In genomic region chr6:113689620-113690019, GRCh38 we compare ENCODE assay signal across 7 cellular contexts.
DNase-seq lines count a peak whose midpoint lies in the region; ATAC-seq and TF ChIP-seq lines count a peak whose summit lies in the region.
"Not testable (repeated sequence)": the region's sequence is repeated elsewhere in the genome, so short reads cannot be mapped to it uniquely, and the experiment has no call there.

No MANE protein-coding gene starts in this region.

- H4K8ac ChIP-seq in mesendoderm (ENCODE audit: low read depth, low read length): not testable (repeated sequence)

- H3K9me3 Mint-ChIP-seq in activated B cell treated with CpG ODN at 0.5 μM for 24 hours, endodermal cell: not testable (repeated sequence)

- not testable (repeated sequence) for H3K4me2 ChIP-seq in mesendoderm (ENCODE audit: low read length)

- not testable (repeated sequence) for H3K36me3 Mint-ChIP-seq in activated B cell treated with CpG ODN at 0.5 μM for 24 hours (ENCODE audit: low read depth); endodermal cell (ENCODE audit: low read depth)

- not testable (repeated sequence) for H3K27me3 ChIP-seq in endodermal cell (ENCODE audit: control insufficient read depth, insufficient read depth, low read length, poor library complexity, severe bottlenecking); mesendoderm (ENCODE audit: insufficient read depth, low read length, poor library complexity)

- peaks cover 24% of the 10 kb centered on the region for H3K4me1 Mint-ChIP-seq in activated B cell treated with CpG ODN at 0.5 μM for 24 hours
- peaks cover 12% of the 10 kb centered on the region for H3K4me1 Mint-ChIP-seq in endodermal cell

- H4K5ac ChIP-seq in mesendoderm (ENCODE audit: low read length): not testable (repeated sequence)

- intact Hi-C loops in activated B cell treated with CpG ODN at 0.5 μM for 24 hours (cut with micrococcal nuclease): loop anchor here (1.0 to 5.0 kb wide), 4 partner anchors 59 to 382 kb away; partner anchors contain the start of gene MARCKS

- H3K27ac Mint-ChIP-seq in activated B cell treated with CpG ODN at 0.5 μM for 24 hours, endodermal cell: not testable (repeated sequence)

- H3K27me3 Mint-ChIP-seq in activated B cell treated with CpG ODN at 0.5 μM for 24 hours; endodermal cell (ENCODE audit: insufficient read depth): not testable (repeated sequence)

- CTCF ChIA-PET in activated B cell treated with CpG ODN at 0.5 μM for 24 hours (lab: Charles Lee): interaction anchor here (1.4 kb wide), 1 partner anchor 168 kb away, joined by 3 read pairs; no protein-coding TSS in a partner anchor

- DNase-seq in DMS53 (lab: John Stamatoyannopoulos, UW): peak; percentile 64
- DNase-seq in NOMO-1 treated with DMSO at 0.1 percent for 48 hours (lab: John Stamatoyannopoulos, UW; ENCODE audit: unreplicated experiment): peak; percentile 5
- not testable (repeated sequence) for DNase-seq in activated B cell treated with CpG ODN at 0.5 μM for 24 hours, endodermal cell
- DNase-seq in mesendoderm: peak; percentile 25

- not testable (repeated sequence) for H3K4me1 ChIP-seq in endodermal cell (ENCODE audit: control insufficient read depth, insufficient read depth, low read length); mesendoderm (ENCODE audit: control insufficient read depth, low read depth, low read length)

- H2AK5ac ChIP-seq in mesendoderm (ENCODE audit: low read length): not testable (repeated sequence)

- not testable (repeated sequence) for H3K9ac ChIP-seq in endodermal cell (ENCODE audit: extremely low read depth, low read length, poor library complexity, severe bottlenecking); mesendoderm (ENCODE audit: low read length)

- not testable (repeated sequence) for H3K79me2 ChIP-seq in mesendoderm (ENCODE audit: control insufficient read depth, insufficient read depth, low read length)

- not testable (repeated sequence) for H2BK5ac ChIP-seq in mesendoderm (ENCODE audit: low read length)

- not testable (repeated sequence) for H3K4ac ChIP-seq in mesendoderm (ENCODE audit: low read depth, low read length)

- H3K23ac ChIP-seq in mesendoderm (ENCODE audit: low read length): not testable (repeated sequence)

- not testable (repeated sequence) for H3K36me3 ChIP-seq in endodermal cell (ENCODE audit: control insufficient read depth, insufficient read depth, low read length); mesendoderm (ENCODE audit: control insufficient read depth, insufficient read depth, low read length)

- not testable (repeated sequence) for H2BK15ac ChIP-seq in mesendoderm (replicated peaks; ENCODE audit: low read depth)

- WGBS in endodermal cell (ENCODE audit: insufficient coverage in 1 of 2, insufficient read length in 1 of 2), 2 experiments: 96% methylated on average over 4 of the region's 4 CpGs; no CpG with 5 or more reads in 1 of the 2 experiments
- WGBS in mesendoderm (ENCODE audit: extremely low coverage, insufficient coverage, low lambda C conversion rate): no CpG with 5 or more reads among the region's 4 CpGs

- not testable (repeated sequence) for H3K56ac ChIP-seq in mesendoderm (ENCODE audit: low read length)

- not testable (repeated sequence) for TF ChIP-seq CTCF in activated B cell treated with CpG ODN at 0.5 μM for 24 hours (IDR thresholded peaks at IDR 0.05)
- TF ChIP-seq CTCF in endodermal cell (conservative IDR thresholded peaks at IDR 0.05): peak; percentile 61

- not testable (repeated sequence) for H3K79me1 ChIP-seq in mesendoderm (ENCODE audit: low read length)

- H2BK120ac ChIP-seq in mesendoderm (ENCODE audit: low read depth, low read length): not testable (repeated sequence)

- H3K18ac ChIP-seq in mesendoderm (ENCODE audit: low read length): not testable (repeated sequence)

- H3K27ac ChIP-seq in endodermal cell (ENCODE audit: low read depth, low read length); mesendoderm (ENCODE audit: low read depth, low read length): not testable (repeated sequence)

- H3K4me3 Mint-ChIP-seq in activated B cell treated with CpG ODN at 0.5 μM for 24 hours, endodermal cell: not testable (repeated sequence)

- POLR2A ChIA-PET in activated B cell treated with CpG ODN at 0.5 μM for 24 hours (lab: Charles Lee): interaction anchor here (0.9 to 1.1 kb wide), 2 partner anchors 93 to 169 kb away, joined by 3 to 8 read pairs; no protein-coding TSS in a partner anchor

- H3K9me3 ChIP-seq in endodermal cell (ENCODE audit: control insufficient read depth, low read length): not testable (repeated sequence)

- not testable (repeated sequence) for H3K4me3 ChIP-seq in endodermal cell (ENCODE audit: low read length); mesendoderm (ENCODE audit: low read length)

- ATAC-seq in GM21529 (IDR thresholded peaks at IDR 0.05; ENCODE audit: unreplicated experiment): peak; percentile 37
- peak; percentile 42 for ATAC-seq in HG03378 (IDR thresholded peaks at IDR 0.05; ENCODE audit: unreplicated experiment)
- peak; percentile 58 for ATAC-seq in activated B cell treated with CpG ODN at 0.5 μM for 24 hours (ENCODE audit: low read depth)
